In the genomic region with DNA sequence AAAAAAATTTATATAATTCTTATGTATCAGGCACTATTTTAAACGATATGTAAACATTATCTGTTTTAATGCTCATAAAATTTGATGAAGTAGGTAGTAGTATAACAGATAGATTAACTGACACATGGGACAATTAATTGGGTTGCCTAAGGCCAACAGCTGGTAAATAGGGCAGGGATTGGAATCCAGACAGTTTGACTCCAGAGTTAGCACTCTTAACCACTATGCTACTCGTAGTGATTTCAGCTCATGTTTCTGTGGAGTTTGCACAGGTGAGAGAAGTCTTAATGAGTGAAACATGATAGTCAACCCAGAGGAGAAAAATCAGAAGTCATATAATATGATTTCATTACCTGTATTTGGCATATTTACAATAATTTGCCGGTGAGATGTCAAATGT, we compare ENCODE assay signal across 30 cellular contexts.
DNase-seq lines count a peak whose midpoint lies in the region; ATAC-seq and TF ChIP-seq lines count a peak whose summit lies in the region.
"Had no signal": no experiment of that assay in that cellular context is flagged by ENCODE, and none has a peak within 500 bp of the region (broad histone marks: within the 10 kb centered on the region; RNA-seq: fewer than 3 reads in every experiment).

No MANE protein-coding gene starts in this region.

- H3K27ac ChIP-seq in left lung: no peak overlapping the region
- H3K27ac ChIP-seq: coronary artery, esophagus muscularis mucosa, neural progenitor cell, parathyroid adenoma, right atrium auricular region, stomach, thyroid gland had no signal

- TF ChIP-seq CTCF in left lung (IDR thresholded peaks at IDR 0.05): no peak

- no peak for ATAC-seq in left lung
- ATAC-seq: activated CD8-positive, alpha-beta T cell treated with anti-CD3 and anti-CD28 coated beads, Interleukin-2, amount 10 ng/mL, durations not matched to agents 7 days and 5 days; effector memory CD8-positive, alpha-beta T cell; left colon; SK-N-SH treated with all-trans-retinoic acid at 6 μM for 48 hours had no signal

- peaks cover 0 to 17% of the 10 kb centered on the region in 2 donors for H3K9me3 ChIP-seq in left lung
- H3K9me3 ChIP-seq: thyroid gland had no signal

- H3K4me3 ChIP-seq in left lung: no peak overlapping the region
- H3K4me3 ChIP-seq: coronary artery, esophagus muscularis mucosa, neural progenitor cell, right atrium auricular region, stomach, thyroid gland had no signal

- peak; percentile 13 for DNase-seq in NCI-H187 treated with DMSO at 0.1 percent for 48 hours (lab: John Stamatoyannopoulos, UW)
- no peak for DNase-seq in NCI-H187 (lab: John Stamatoyannopoulos, UW)
- DNase-seq in NCI-H2029 treated with DMSO at 0.1 percent for 48 hours (lab: John Stamatoyannopoulos, UW): peak; percentile 65
- DNase-seq in NCI-H69 (lab: John Stamatoyannopoulos, UW): peak; percentile 58
- DNase-seq in myocyte (ENCODE audit: low read depth): peak; percentile 74
- no peak for DNase-seq in left lung
- DNase-seq in NCI-H1694 treated with DMSO at 0.1 percent for 48 hours (lab: John Stamatoyannopoulos, UW): no peak
- DNase-seq in GM19238 (ENCODE audit: insufficient read length, low spot score): no peak
- DNase-seq: 8988T; activated CD8-positive, alpha-beta T cell treated with anti-CD3 and anti-CD28 coated beads, Interleukin-2, amount 10 ng/mL, durations not matched to agents 7 days and 5 days; activated T-cell treated with anti-CD3 and anti-CD28 coated beads for 4 hours; anterior cingulate cortex; CD4-positive, alpha-beta T cell; effector memory CD8-positive, alpha-beta T cell; H7; hypothalamus; immature natural killer cell; left colon; mesenchymal stem cell; NCI-H526 treated with DMSO at 0.1 percent for 48 hours; stimulated activated CD4-positive, alpha-beta T cell treated with anti-CD3 and anti-CD28 coated beads, Interleukin-2, amount 100 ng/mL, for 24 hours; stomach; T-helper 2 cell; thyroid gland had no signal

- H3K27me3 ChIP-seq in left lung: no peaks in the 10 kb centered on the region
- H3K27me3 ChIP-seq: esophagus muscularis mucosa, neural progenitor cell, right atrium auricular region, stomach, thyroid gland had no signal

- H3K36me3 ChIP-seq in left lung: no peaks in the 10 kb centered on the region
- H3K36me3 ChIP-seq: esophagus muscularis mucosa, neural progenitor cell, right atrium auricular region, stomach, thyroid gland had no signal

- intact Hi-C loops in left lung (cut with DNase I): no loop called here

- no peaks in the 10 kb centered on the region for H3K4me1 ChIP-seq in left lung
- H3K4me1 ChIP-seq: esophagus muscularis mucosa, neural progenitor cell, parathyroid adenoma, right atrium auricular region, stomach, thyroid gland had no signal

Comparison
In these comparisons a context has a peak if more than half of its experiments do, and no peak if none do; other contexts are left out.
1. DNase-seq: peak in NCI-H187 treated with DMSO at 0.1 percent for 48 hours (single experiment), NCI-H2029 treated with DMSO at 0.1 percent for 48 hours (single experiment), NCI-H69 (single experiment) and myocyte (single experiment); none in NCI-H187 (0 of 2), left lung (0 of 2), NCI-H1694 treated with DMSO at 0.1 percent for 48 hours (single experiment) and GM19238 (single experiment).